ENCODE assay signal across 2 cellular contexts in genomic region chr3:136576279-136577009, GRCh38.
A peak's percentile ranks its signal among the peaks of the same experiment; 100 is the strongest.
TF ChIP-seq lines count a peak whose summit lies in the region.

No MANE protein-coding gene starts in this region.

TF ChIP-seq in K562, 482 proteins besides CTCF, POLR2A, EP300 and RAD21 (continued from another document):
- TF ChIP-seq ETS2 (tag; IDR thresholded peaks at IDR 0.05; ENCODE audit: borderline replicate concordance, poor library complexity, severe bottlenecking), result no peak
- TF ChIP-seq ZNF316 (IDR thresholded peaks at IDR 0.05), result peak; percentile 21; the same call in 1 of the 2 replicates
- TF ChIP-seq, protein P1, sequence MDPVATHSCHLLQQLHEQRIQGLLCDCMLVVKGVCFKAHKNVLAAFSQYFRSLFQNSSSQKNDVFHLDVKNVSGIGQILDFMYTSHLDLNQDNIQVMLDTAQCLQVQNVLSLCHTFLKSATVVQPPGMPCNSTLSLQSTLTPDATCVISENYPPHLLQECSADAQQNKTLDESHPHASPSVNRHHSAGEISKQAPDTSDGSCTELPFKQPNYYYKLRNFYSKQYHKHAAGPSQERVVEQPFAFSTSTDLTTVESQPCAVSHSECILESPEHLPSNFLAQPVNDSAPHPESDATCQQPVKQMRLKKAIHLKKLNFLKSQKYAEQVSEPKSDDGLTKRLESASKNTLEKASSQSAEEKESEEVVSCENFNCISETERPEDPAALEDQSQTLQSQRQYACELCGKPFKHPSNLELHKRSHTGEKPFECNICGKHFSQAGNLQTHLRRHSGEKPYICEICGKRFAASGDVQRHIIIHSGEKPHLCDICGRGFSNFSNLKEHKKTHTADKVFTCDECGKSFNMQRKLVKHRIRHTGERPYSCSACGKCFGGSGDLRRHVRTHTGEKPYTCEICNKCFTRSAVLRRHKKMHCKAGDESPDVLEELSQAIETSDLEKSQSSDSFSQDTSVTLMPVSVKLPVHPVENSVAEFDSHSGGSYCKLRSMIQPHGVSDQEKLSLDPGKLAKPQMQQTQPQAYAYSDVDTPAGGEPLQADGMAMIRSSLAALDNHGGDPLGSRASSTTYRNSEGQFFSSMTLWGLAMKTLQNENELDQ (CRISPR knock-in tag; IDR thresholded peaks at IDR 0.05; ENCODE audit: borderline replicate concordance), result no peak
- no peak for TF ChIP-seq ZC3H11A (IDR thresholded peaks at IDR 0.05; ENCODE audit: low read depth, low read length)
- TF ChIP-seq POLR3G (IDR thresholded peaks at IDR 0.05; ENCODE audit: extremely low read depth, insufficient read length, insufficient replicate concordance), result no peak

TF ChIP-seq in HepG2, 621 proteins besides CTCF, POLR2A, EP300 and RAD21 (continued from another document and continues in another):
- TF ChIP-seq SRSF4 (IDR thresholded peaks at IDR 0.05; ENCODE audit: low read depth, low read length, poor library complexity, severe bottlenecking) (no peak), ZNF616 (CRISPR knock-in tag; IDR thresholded peaks at IDR 0.05; ENCODE audit: low read depth) (no peak), ZNF567 (CRISPR knock-in tag; IDR thresholded peaks at IDR 0.05; ENCODE audit: borderline replicate concordance) (no peak), HMGA1 (CRISPR knock-in tag; conservative IDR thresholded peaks at IDR 0.05) (no peak), FOXP1 (IDR thresholded peaks at IDR 0.05) (no peak), FOXP1 (CRISPR knock-in tag; IDR thresholded peaks at IDR 0.05) (no peak), ZNF234 (CRISPR knock-in tag; conservative IDR thresholded peaks at IDR 0.05) (no peak), MAFK (conservative IDR thresholded peaks at IDR 0.05 in 1 of 2, IDR thresholded peaks at IDR 0.05 in 1 of 2; ENCODE audit: low read length in 2 of 2) (peak; percentile 51 to 52; a peak in 3 of 4 replicates), TFDP1 (CRISPR knock-in tag; IDR thresholded peaks at IDR 0.05; ENCODE audit: borderline replicate concordance) (no peak), GFI1 (CRISPR knock-in tag; IDR thresholded peaks at IDR 0.05; ENCODE audit: borderline replicate concordance) (peak; percentile 88), FOXJ3 (CRISPR knock-in tag; IDR thresholded peaks at IDR 0.05; ENCODE audit: borderline replicate concordance) (no peak), ZNF318 (CRISPR knock-in tag; IDR thresholded peaks at IDR 0.05) (no peak), CCAR2 (optimal IDR thresholded peaks at IDR 0.05; ENCODE audit: low read depth, low read length) (no peak), ASH2L (IDR thresholded peaks at IDR 0.05; ENCODE audit: insufficient read length, low read depth, low read length) (no peak), GLMP (CRISPR knock-in tag; IDR thresholded peaks at IDR 0.05; ENCODE audit: borderline replicate concordance) (no peak), TBP (CRISPR knock-in tag; IDR thresholded peaks at IDR 0.05) (no peak), NR2C2 (CRISPR knock-in tag; IDR thresholded peaks at IDR 0.05; ENCODE audit: borderline replicate concordance) (no peak), ZNF205 (CRISPR knock-in tag; IDR thresholded peaks at IDR 0.05) (no peak), ZNF160 (CRISPR knock-in tag; IDR thresholded peaks at IDR 0.05) (no peak), ZNF891 (CRISPR knock-in tag; IDR thresholded peaks at IDR 0.05) (no peak), ZBTB7B (CRISPR knock-in tag; IDR thresholded peaks at IDR 0.05) (no peak), ZNF83 (CRISPR knock-in tag; IDR thresholded peaks at IDR 0.05; ENCODE audit: borderline replicate concordance) (no peak), CHD2 (IDR thresholded peaks at IDR 0.05; ENCODE audit: low read depth, low read length) (no peak), ZNF260 (CRISPR knock-in tag; IDR thresholded peaks at IDR 0.05; ENCODE audit: borderline replicate concordance, low read depth) (no peak), KAT7 (CRISPR knock-in tag; IDR thresholded peaks at IDR 0.05; ENCODE audit: borderline replicate concordance) (no peak), MAFF (IDR thresholded peaks at IDR 0.05; ENCODE audit: low read depth, low read length) (peak; percentile 41; the same call in 1 of the 2 replicates), ARNT (IDR thresholded peaks at IDR 0.05) (no peak), ZSCAN29 (CRISPR knock-in tag; conservative IDR thresholded peaks at IDR 0.05) (peak; percentile 87), HNF4A (CRISPR knock-in tag; IDR thresholded peaks at IDR 0.05) (peak; percentile 40; the same call in 1 of the 2 replicates), ZNF33A (CRISPR knock-in tag; IDR thresholded peaks at IDR 0.05; ENCODE audit: borderline replicate concordance) (no peak), ARID5B (CRISPR knock-in tag; IDR thresholded peaks at IDR 0.05) (0 out of 2 replicates have a peak, but pooled peaks have one; percentile 27), ZNF510 (CRISPR knock-in tag; IDR thresholded peaks at IDR 0.05; ENCODE audit: low read depth) (no peak), EED (CRISPR knock-in tag; IDR thresholded peaks at IDR 0.05) (no peak)
- TF ChIP-seq, protein P1 (CRISPR knock-in tag; IDR thresholded peaks at IDR 0.05; ENCODE audit: borderline replicate concordance), result no peak
- TF ChIP-seq, protein P2, sequence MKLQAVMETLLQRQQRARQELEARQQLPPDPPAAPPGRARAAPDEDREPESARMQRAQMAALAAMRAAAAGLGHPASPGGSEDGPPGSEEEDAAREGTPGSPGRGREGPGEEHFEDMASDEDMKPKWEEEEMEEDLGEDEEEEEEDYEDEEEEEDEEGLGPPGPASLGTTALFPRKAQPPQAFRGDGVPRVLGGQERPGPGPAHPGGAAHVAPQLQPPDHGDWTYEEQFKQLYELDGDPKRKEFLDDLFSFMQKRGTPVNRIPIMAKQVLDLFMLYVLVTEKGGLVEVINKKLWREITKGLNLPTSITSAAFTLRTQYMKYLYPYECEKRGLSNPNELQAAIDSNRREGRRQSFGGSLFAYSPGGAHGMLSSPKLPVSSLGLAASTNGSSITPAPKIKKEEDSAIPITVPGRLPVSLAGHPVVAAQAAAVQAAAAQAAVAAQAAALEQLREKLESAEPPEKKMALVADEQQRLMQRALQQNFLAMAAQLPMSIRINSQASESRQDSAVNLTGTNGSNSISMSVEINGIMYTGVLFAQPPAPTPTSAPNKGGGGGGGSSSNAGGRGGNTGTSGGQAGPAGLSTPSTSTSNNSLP (IDR thresholded peaks at IDR 0.05; ENCODE audit: low read depth, low read length), result peak; percentile 66; the same call in 1 of the 2 replicates
